1 cellular context compared by ENCODE assay signal in the genomic region with DNA sequence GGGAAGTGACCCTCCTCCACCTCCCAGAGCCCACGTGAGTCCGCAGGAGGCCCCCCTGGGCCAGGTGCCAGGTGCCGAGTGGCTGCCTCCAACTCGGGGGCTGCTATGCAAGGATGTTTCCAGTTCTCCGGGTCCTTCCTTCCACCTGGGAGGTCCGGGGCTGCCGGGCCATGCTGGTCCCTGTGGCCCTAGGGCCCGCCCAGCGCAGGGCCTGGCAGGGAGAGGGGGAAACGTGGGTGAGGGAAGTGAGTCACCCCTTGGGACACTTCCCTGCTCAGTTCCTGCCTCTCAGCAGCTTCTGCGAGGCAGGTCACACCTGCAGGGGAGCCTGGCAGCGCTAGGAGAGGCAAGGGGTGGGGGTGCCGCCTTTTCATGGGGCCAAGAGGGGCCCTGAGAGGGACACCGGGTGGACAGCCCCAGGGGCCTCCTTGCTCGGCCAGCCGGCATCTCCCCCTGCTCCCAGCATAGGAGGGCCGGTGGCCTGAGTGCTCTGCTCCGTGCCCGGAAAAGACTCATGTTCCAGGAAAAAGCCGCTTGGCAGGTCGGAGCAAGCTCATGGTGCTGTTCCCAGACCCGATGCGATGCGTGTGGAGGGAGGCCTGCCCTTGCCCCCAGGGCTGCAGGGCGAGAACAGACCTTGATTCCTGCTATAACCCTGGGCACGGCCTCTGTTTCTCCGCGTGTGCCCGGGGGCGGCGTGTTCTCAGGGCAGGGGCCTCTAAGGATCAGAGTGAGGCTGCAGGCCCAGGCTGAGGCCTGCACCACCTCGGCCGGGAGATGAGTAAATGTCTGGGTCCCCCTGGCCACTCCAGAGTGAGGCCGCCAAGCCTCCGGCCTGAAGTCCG.
TF ChIP-seq lines count a peak whose summit lies in the region.

No MANE protein-coding gene starts in this region.

TF ChIP-seq in HEK293, 187 proteins besides CTCF, POLR2A, EP300 and RAD21 (continued from another document):
- no peak for TF ChIP-seq ZNF518A (tag by site-specific recombination; conservative IDR thresholded peaks at IDR 0.05; ENCODE audit: low read depth)
- TF ChIP-seq ZBTB20 (tag by site-specific recombination; IDR thresholded peaks at IDR 0.05), result peak; percentile 67; the same call in 1 of the 2 replicates
- TF ChIP-seq ZFHX2 (tag by site-specific recombination; conservative IDR thresholded peaks at IDR 0.05), result peak; percentile 53
- TF ChIP-seq PRDM2 (tag by site-specific recombination; IDR thresholded peaks at IDR 0.05; ENCODE audit: borderline replicate concordance), result no peak
- TF ChIP-seq, protein P1, sequence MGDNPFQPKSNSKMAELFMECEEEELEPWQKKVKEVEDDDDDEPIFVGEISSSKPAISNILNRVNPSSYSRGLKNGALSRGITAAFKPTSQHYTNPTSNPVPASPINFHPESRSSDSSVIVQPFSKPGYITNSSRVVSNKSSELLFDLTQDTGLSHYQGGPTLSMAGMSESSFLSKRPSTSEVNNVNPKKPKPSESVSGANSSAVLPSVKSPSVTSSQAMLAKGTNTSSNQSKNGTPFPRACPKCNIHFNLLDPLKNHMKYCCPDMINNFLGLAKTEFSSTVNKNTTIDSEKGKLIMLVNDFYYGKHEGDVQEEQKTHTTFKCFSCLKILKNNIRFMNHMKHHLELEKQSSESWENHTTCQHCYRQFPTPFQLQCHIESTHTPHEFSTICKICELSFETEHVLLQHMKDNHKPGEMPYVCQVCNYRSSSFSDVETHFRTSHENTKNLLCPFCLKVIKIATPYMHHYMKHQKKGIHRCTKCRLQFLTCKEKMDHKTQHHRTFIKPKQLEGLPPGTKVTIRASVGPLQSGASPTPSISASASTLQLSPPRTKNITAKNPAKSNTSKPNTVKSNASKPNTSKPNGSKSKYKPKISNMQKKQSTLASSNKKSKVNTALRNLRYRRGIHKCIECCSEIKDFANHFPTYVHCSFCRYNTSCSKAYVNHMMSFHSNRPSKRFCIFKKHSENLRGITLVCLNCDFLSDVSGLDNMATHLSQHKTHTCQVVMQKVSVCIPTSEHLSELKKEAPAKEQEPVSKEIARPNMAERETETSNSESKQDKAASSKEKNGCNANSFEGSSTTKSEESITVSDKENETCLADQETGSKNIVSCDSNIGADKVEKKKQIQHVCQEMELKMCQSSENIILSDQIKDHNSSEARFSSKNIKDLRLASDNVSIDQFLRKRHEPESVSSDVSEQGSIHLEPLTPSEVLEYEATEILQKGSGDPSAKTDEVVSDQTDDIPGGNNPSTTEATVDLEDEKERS (tag by site-specific recombination; IDR thresholded peaks at IDR 0.05), result no peak
- TF ChIP-seq GFI1B (tag by site-specific recombination; IDR thresholded peaks at IDR 0.05), result no peak
- TF ChIP-seq SP2 (tag by site-specific recombination; IDR thresholded peaks at IDR 0.05), result peak; percentile 44
- TF ChIP-seq ZNF202 (tag by site-specific recombination; IDR thresholded peaks at IDR 0.05; ENCODE audit: borderline replicate concordance), result no peak
- peak; percentile 58; the same call in 1 of the 2 replicates for TF ChIP-seq ZNF335 (tag by site-specific recombination; conservative IDR thresholded peaks at IDR 0.05)
- TF ChIP-seq SP7 (tag by site-specific recombination; IDR thresholded peaks at IDR 0.05), result 0 out of 2 replicates have a peak, but pooled peaks have one; percentile 11
- TF ChIP-seq GLIS1 (tag by site-specific recombination; IDR thresholded peaks at IDR 0.05), result peak; percentile 98
- peak; percentile 37; the same call in 1 of the 2 replicates for TF ChIP-seq ZBTB48 (tag by site-specific recombination; IDR thresholded peaks at IDR 0.05)
- no peak for TF ChIP-seq ZNF791 (tag by site-specific recombination; IDR thresholded peaks at IDR 0.05)
- no peak for TF ChIP-seq ZFP41 (tag by site-specific recombination; IDR thresholded peaks at IDR 0.05; ENCODE audit: borderline replicate concordance)
- TF ChIP-seq ZNF792 (tag by site-specific recombination; IDR thresholded peaks at IDR 0.05), result no peak
- TF ChIP-seq ZNF223 (tag by site-specific recombination; IDR thresholded peaks at IDR 0.05), result peak; percentile 98
- TF ChIP-seq ZFP3 (tag by site-specific recombination; IDR thresholded peaks at IDR 0.05; ENCODE audit: low read depth), result no peak
- peak; percentile 57 for TF ChIP-seq ZIC2 (tag by site-specific recombination; IDR thresholded peaks at IDR 0.05)
- TF ChIP-seq ZNF354C (tag by site-specific recombination; IDR thresholded peaks at IDR 0.05; ENCODE audit: borderline replicate concordance, low read depth), result no peak
TF ChIP-seq in HEK293: peak in this region for 12.
